8 cellular contexts compared by ENCODE assay signal in genomic region chr11:124746621-124747243, GRCh38. TPM values are rescaled to one million over a fixed set of nuclear protein-coding genes. Genes with fewer than 3 reads are reported as not detected.
DNase-seq lines count a peak whose midpoint lies in the region; ATAC-seq and TF ChIP-seq lines count a peak whose summit lies in the region.

No MANE protein-coding gene starts in this region.

- TF ChIP-seq CTCF in Peyer's patch (IDR thresholded peaks at IDR 0.05), result peak; percentile 12 to 73 (median 58)

- no peaks in the 10 kb centered on the region for H3K27me3 ChIP-seq in Peyer's patch
- no peaks in the 10 kb centered on the region for H3K27me3 ChIP-seq in aorta (ENCODE audit: control insufficient read depth in 1 of 2, insufficient read depth in 2 of 2, low read length in 1 of 2)

- DNase-seq in AML-193 (lab: John Stamatoyannopoulos, UW), result peak; percentile 40 to 58
- DNase-seq in Peyer's patch, result peak; percentile 89 to 96 (median 96)
- peak; percentile 79 for DNase-seq in activated naive CD4-positive, alpha-beta T cell treated with Interleukin-2 at 50 U/mL for 16 hours
- DNase-seq in Right ventricle myocardium superior, result peak; percentile 83
- DNase-seq in putamen (ENCODE audit: low spot score), result peak; percentile 73
- DNase-seq in aorta, result peak; percentile 79 to 90

- H3K27ac ChIP-seq in Peyer's patch (peak overlapping the region; percentile 77 to 92 (median 82)), aorta (ENCODE audit: low read depth in 1 of 2, low read length in 2 of 2) (no peak overlapping the region)

- 48 to 51% methylated on average over 37 of the region's 37 CpGs for WGBS in aorta, 2 donors

- H3K4me1 ChIP-seq in Peyer's patch, result peaks cover 0 to 26% (median 3%) of the 10 kb centered on the region in 4 donors
- H3K4me1 ChIP-seq in aorta (ENCODE audit: control insufficient read depth in 1 of 2, insufficient read depth in 2 of 2, low read length in 2 of 2), result no peaks in the 10 kb centered on the region

- peak; percentile 53 for TF ChIP-seq POLR2A in GM19193 (IDR thresholded peaks at IDR 0.05; ENCODE audit: extremely low read depth, insufficient read depth, insufficient read length)
- TF ChIP-seq POLR2A in Peyer's patch (IDR thresholded peaks at IDR 0.05), result peak; percentile 80 to 92

- no peaks in the 10 kb centered on the region for H3K36me3 ChIP-seq in Peyer's patch
- no peaks in the 10 kb centered on the region for H3K36me3 ChIP-seq in aorta (ENCODE audit: control insufficient read depth in 1 of 2, insufficient read depth in 2 of 2, low read length in 1 of 2)

- peak; percentile 83 for ATAC-seq in HG03378 (IDR thresholded peaks at IDR 0.05; ENCODE audit: unreplicated experiment)
- ATAC-seq in Right ventricle myocardium superior (ENCODE audit: poor library complexity), result peak; percentile 88
- peak; percentile 81 for ATAC-seq in aorta (ENCODE audit: low FRiP score)

- intact Hi-C loops in Right ventricle myocardium superior (cut with DNase I) (no loop called here), aorta (cut with DNase I) (no loop called here)

- H3K4me3 ChIP-seq in Peyer's patch, result peak overlapping the region; percentile 64 to 75 (median 70)
- H3K4me3 ChIP-seq in aorta (ENCODE audit: low read length in 2 of 2), result no peak overlapping the region

- H3K9me3 ChIP-seq in Peyer's patch (no peaks in the 10 kb centered on the region), aorta (ENCODE audit: control insufficient read depth, low read length) (no peaks in the 10 kb centered on the region)

RNA-seq across cellular contexts. Expression of gene VSIG2, which starts 5.3 kb away (rescaled TPM):
- total RNA-seq in Peyer's patch (not detected), Right ventricle myocardium superior (1.2 TPM), aorta (1 to 10 TPM; 3.8 to 6.9 TPM)
- 1 to 10 TPM; 1.9 to 3.1 TPM for polyA plus RNA-seq in aorta

RNA-seq across cellular contexts. Expression of gene NRGN, which starts 7.0 kb away (rescaled TPM):
- 10 to 100 TPM in 1 of 4 donors, under 1 TPM in 1, not detected in 2; 0.67 to 10.7 TPM for total RNA-seq in Peyer's patch
- 3.6 TPM for total RNA-seq in Right ventricle myocardium superior
- total RNA-seq in aorta, result 10 to 100 TPM; 33.2 to 41.1 TPM
- 10 to 100 TPM; 15.4 to 38.5 TPM for polyA plus RNA-seq in aorta

RNA-seq across cellular contexts. Expression of gene ESAM, which starts 15.4 kb away (rescaled TPM):
- total RNA-seq in Peyer's patch (10 to 100 TPM in 1 of 4 donors, 1 to 10 TPM in 3; 1.2 to 11.1 (median 6.6) TPM), Right ventricle myocardium superior (39.0 TPM), aorta (100 to 1,000 TPM in 1 of 2 donors, 10 to 100 TPM in 1; 95.1 to 182 TPM)
- polyA plus RNA-seq in aorta, result 100 to 1,000 TPM in 1 of 2 donors, 10 to 100 TPM in 1; 33.2 to 110 TPM

RNA-seq across cellular contexts. Expression of gene MSANTD2, which starts 53.5 kb away (rescaled TPM):
- total RNA-seq in Peyer's patch (10 to 100 TPM; 16.5 to 33.8 (median 17.3) TPM), Right ventricle myocardium superior (4.0 TPM), aorta (10 to 100 TPM; 21.5 to 23.6 TPM)
- polyA plus RNA-seq in aorta, result 10 to 100 TPM in 1 of 2 donors, 1 to 10 TPM in 1; 6.3 to 18.0 TPM

Comparison
In these comparisons a context has a peak if more than half of its experiments do, and no peak if none do; other contexts are left out.
1. H3K27ac ChIP-seq: peak in Peyer's patch (4 of 4); none in aorta (0 of 2).
2. H3K4me3 ChIP-seq: peak in Peyer's patch (4 of 4); none in aorta (0 of 2).
3. Peak in every context shown above with its lines, with median percentiles within 50 percentile points of each other: DNase-seq and ATAC-seq.